Comparison of ENCODE assay signal across 19 cellular contexts in the genomic region with DNA sequence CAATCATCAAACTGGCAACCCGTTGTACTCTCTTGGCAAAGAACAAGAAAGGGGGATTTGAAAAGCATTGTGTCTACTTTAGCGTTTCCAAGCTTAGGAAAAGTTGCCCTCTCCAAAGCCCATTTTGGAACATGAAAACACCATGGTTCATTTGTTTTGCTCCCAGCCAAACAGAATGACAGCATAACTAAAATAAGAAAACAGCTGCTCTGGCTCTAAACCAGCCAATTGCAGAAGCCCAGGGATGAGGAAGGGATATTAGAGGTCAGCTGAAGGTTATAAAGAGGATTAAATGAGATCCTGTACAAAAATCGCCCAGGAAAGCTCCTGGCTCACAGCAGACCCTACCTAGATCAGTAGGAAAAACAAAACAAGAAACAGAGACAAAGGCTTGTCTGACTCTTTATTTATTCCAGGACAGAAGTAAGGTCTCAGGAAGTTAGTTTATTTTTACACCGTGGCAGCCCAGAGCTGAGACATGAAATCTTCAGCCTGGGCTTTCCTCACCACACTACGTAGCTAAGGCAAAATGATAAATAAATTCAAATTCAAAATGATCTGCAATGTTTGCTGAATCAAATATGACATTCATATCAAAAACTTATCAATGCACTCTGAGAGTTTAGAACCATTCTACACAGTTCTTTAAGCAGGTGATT. TPM values are rescaled to one million over a fixed set of nuclear protein-coding genes. Genes with fewer than 3 reads are reported as not detected.
DNase-seq lines count a peak whose midpoint lies in the region; ATAC-seq, FAIRE-seq and TF ChIP-seq lines count a peak whose summit lies in the region.
"Had no signal": no experiment of that assay in that cellular context is flagged by ENCODE, and none has a peak within 500 bp of the region (broad histone marks: within the 10 kb centered on the region; RNA-seq: fewer than 3 reads in every experiment).

No MANE protein-coding gene starts in this region.

- FAIRE-seq in D721Med (lab: Jason Lieb, UNC) = peak; percentile 46

- TF ChIP-seq CTCF in D721Med (IDR thresholded peaks at IDR 0.05; ENCODE audit: insufficient read depth, missing control alignments) = no peak

- H3K9me3 Mint-ChIP-seq in activated naive CD8-positive, alpha-beta T cell treated with anti-CD3 and anti-CD28 coated beads for 36 hours = no peaks in the 10 kb centered on the region
- no peaks in the 10 kb centered on the region for H3K9me3 Mint-ChIP-seq in natural killer cell treated with Interleukin-12 subunit alpha and Interleukin-12 subunit beta and Interleukin-15 and Interleukin-18, amount 100 ng/mL, for 72 hours

- ATAC-seq in left cardiac atrium (peak; percentile 80 to 88), HG02938 (IDR thresholded peaks at IDR 0.05; ENCODE audit: unreplicated experiment) (no peak)
- ATAC-seq in natural killer cell treated with Interleukin-12 subunit alpha and Interleukin-12 subunit beta and Interleukin-15 and Interleukin-18, amount 100 ng/mL, for 72 hours = no peak
- ATAC-seq: PC-3 had no signal

- H3K4me1 Mint-ChIP-seq in activated naive CD8-positive, alpha-beta T cell treated with anti-CD3 and anti-CD28 coated beads for 36 hours = peaks cover 10% of the 10 kb centered on the region
- no peaks in the 10 kb centered on the region for H3K4me1 Mint-ChIP-seq in natural killer cell treated with Interleukin-12 subunit alpha and Interleukin-12 subunit beta and Interleukin-15 and Interleukin-18, amount 100 ng/mL, for 72 hours (ENCODE audit: low read depth in 2 of 2)

- DNase-seq in D721Med (ENCODE audit: insufficient read length, low spot score) (no peak), SHP77 treated with DMSO at 0.1 percent for 48 hours (lab: John Stamatoyannopoulos, UW) (peak; percentile 5), left cardiac atrium (no peak), putamen (ENCODE audit: low spot score) (peak; percentile 71)
- no peak for DNase-seq in effector CD8-positive, alpha-beta T cell (lab: John Stamatoyannopoulos, UW)
- no peak for DNase-seq in activated naive CD8-positive, alpha-beta T cell treated with anti-CD3 and anti-CD28 coated beads for 36 hours
- no peak for DNase-seq in natural killer cell treated with Interleukin-12 subunit alpha and Interleukin-12 subunit beta and Interleukin-15 and Interleukin-18, amount 100 ng/mL, for 72 hours (ENCODE audit: low spot score)
- DNase-seq: activated effector memory CD4-positive, alpha-beta T cell treated with anti-CD3 and anti-CD28 coated beads, Interleukin-2, amount 50 U/mL, for 16 hours; Caco-2; GF-D8; NCI-H226; PC-3; stimulated activated CD4-positive, alpha-beta T cell treated with anti-CD3 and anti-CD28 coated beads, Interleukin-4, amount 100 ng/mL, for 1 hour had no signal

- H3K4me3 Mint-ChIP-seq in activated naive CD8-positive, alpha-beta T cell treated with anti-CD3 and anti-CD28 coated beads for 36 hours = no peak overlapping the region
- no peak overlapping the region for H3K4me3 Mint-ChIP-seq in natural killer cell treated with Interleukin-12 subunit alpha and Interleukin-12 subunit beta and Interleukin-15 and Interleukin-18, amount 100 ng/mL, for 72 hours

- intact Hi-C loops in left cardiac atrium (cut with DNase I) = no loop called here

- H3K27ac Mint-ChIP-seq in activated naive CD8-positive, alpha-beta T cell treated with anti-CD3 and anti-CD28 coated beads for 36 hours = no peak overlapping the region
- H3K27ac Mint-ChIP-seq in natural killer cell treated with Interleukin-12 subunit alpha and Interleukin-12 subunit beta and Interleukin-15 and Interleukin-18, amount 100 ng/mL, for 72 hours = no peak overlapping the region

- no peaks in the 10 kb centered on the region for H3K27me3 Mint-ChIP-seq in activated naive CD8-positive, alpha-beta T cell treated with anti-CD3 and anti-CD28 coated beads for 36 hours
- peaks cover 6 to 12% of the 10 kb centered on the region in 2 donors for H3K27me3 Mint-ChIP-seq in natural killer cell treated with Interleukin-12 subunit alpha and Interleukin-12 subunit beta and Interleukin-15 and Interleukin-18, amount 100 ng/mL, for 72 hours

- H3K36me3 Mint-ChIP-seq in activated naive CD8-positive, alpha-beta T cell treated with anti-CD3 and anti-CD28 coated beads for 36 hours = peaks cover 1% of the 10 kb centered on the region
- H3K36me3 Mint-ChIP-seq in natural killer cell treated with Interleukin-12 subunit alpha and Interleukin-12 subunit beta and Interleukin-15 and Interleukin-18, amount 100 ng/mL, for 72 hours = no peaks in the 10 kb centered on the region

RNA-seq across cellular contexts. Expression of a gene that starts 25.8 kb away (rescaled TPM):
- total RNA-seq in left cardiac atrium = 1 to 10 TPM; 2.6 to 6.5 TPM
- total RNA-seq in activated naive CD8-positive, alpha-beta T cell treated with anti-CD3 and anti-CD28 coated beads for 36 hours = under 1 TPM; 0.31 to 0.42 TPM
- total RNA-seq in natural killer cell treated with Interleukin-12 subunit alpha and Interleukin-12 subunit beta and Interleukin-15 and Interleukin-18, amount 100 ng/mL, for 72 hours = under 1 TPM in 1 of 2 donors, not detected in 1; 0.61 TPM
- total RNA-seq: dermis microvascular lymphatic vessel endothelial cell, HT-29 had no signal

RNA-seq across cellular contexts. Expression of a gene that starts 50.4 kb away (rescaled TPM):
- total RNA-seq in left cardiac atrium = 10 to 100 TPM; 24.9 to 29.7 TPM
- 10 to 100 TPM; 34.1 to 35.4 TPM for total RNA-seq in activated naive CD8-positive, alpha-beta T cell treated with anti-CD3 and anti-CD28 coated beads for 36 hours
- 10 to 100 TPM; 50.6 to 55.9 TPM for total RNA-seq in natural killer cell treated with Interleukin-12 subunit alpha and Interleukin-12 subunit beta and Interleukin-15 and Interleukin-18, amount 100 ng/mL, for 72 hours

RNA-seq across cellular contexts. Expression of a gene that starts 50.5 kb away (rescaled TPM):
- 10 to 100 TPM; 19.9 to 23.9 TPM for total RNA-seq in left cardiac atrium
- 10 to 100 TPM; 83.4 to 90.7 TPM for total RNA-seq in activated naive CD8-positive, alpha-beta T cell treated with anti-CD3 and anti-CD28 coated beads for 36 hours
- total RNA-seq in natural killer cell treated with Interleukin-12 subunit alpha and Interleukin-12 subunit beta and Interleukin-15 and Interleukin-18, amount 100 ng/mL, for 72 hours = 10 to 100 TPM; 67.3 to 83.3 TPM

RNA-seq across cellular contexts. Expression of a gene that starts 52.7 kb away (rescaled TPM):
- under 1 TPM in 1 of 2 donors, not detected in 1; 0.62 TPM for total RNA-seq in left cardiac atrium
- not detected for total RNA-seq in activated naive CD8-positive, alpha-beta T cell treated with anti-CD3 and anti-CD28 coated beads for 36 hours
- total RNA-seq in natural killer cell treated with Interleukin-12 subunit alpha and Interleukin-12 subunit beta and Interleukin-15 and Interleukin-18, amount 100 ng/mL, for 72 hours = not detected
- total RNA-seq: activated CD8-positive, alpha-beta memory T cell treated with anti-CD3 and anti-CD28 coated beads for 36 hours; dermis microvascular lymphatic vessel endothelial cell; fibroblast of lung; HT-29; PC-3; pulmonary artery endothelial cell had no signal

Comparison
In these comparisons a context has a peak if more than half of its experiments do, and no peak if none do; other contexts are left out.
1. DNase-seq: peak in SHP77 treated with DMSO at 0.1 percent for 48 hours (single experiment) and putamen (single experiment); none in D721Med (single experiment), left cardiac atrium (single experiment), effector CD8-positive, alpha-beta T cell (single experiment), activated naive CD8-positive, alpha-beta T cell treated with anti-CD3 and anti-CD28 coated beads for 36 hours (single experiment) and natural killer cell treated with Interleukin-12 subunit alpha and Interleukin-12 subunit beta and Interleukin-15 and Interleukin-18, amount 100 ng/mL, for 72 hours (single experiment).
2. ATAC-seq: peak in left cardiac atrium (2 of 2); none in HG02938 (single experiment) and natural killer cell treated with Interleukin-12 subunit alpha and Interleukin-12 subunit beta and Interleukin-15 and Interleukin-18, amount 100 ng/mL, for 72 hours (0 of 2).